31 cellular contexts compared by ENCODE assay signal in the genomic region with DNA sequence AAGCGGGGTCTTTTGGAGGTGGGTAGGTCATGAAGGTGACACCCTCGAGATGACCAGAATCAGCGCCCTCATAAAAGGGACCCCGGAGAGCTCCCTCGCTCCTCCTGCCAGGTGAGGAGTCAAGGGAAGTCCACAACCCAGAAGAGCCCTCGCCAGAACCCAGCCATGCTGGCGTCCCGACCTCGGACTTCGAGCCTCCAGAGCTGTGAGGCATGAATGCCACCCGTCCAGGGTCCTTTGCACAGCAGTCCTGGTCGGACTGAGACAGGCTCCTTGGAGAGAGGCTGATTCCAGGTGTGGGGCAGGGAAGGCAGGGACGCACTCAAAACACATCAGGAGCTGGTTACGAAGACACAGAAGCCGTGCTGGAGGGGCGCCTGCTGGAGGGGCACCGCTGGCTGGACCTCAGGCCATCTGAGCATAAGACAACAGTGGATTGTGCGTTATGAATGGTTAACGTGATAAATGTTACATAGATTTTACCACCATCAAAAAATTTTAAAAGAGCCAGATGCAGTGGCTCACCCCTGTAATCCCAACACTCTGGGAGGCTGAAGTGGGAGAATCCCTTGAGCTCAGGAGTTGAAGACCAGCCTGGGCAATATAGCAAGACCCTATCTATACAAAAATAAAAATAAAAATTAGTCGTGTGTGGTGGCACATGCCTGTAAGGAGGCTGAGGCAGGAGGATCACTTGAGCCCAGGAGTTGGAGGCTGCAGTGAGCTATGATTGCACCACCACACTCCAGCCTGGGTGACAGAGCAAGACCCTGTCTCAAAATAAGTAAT. TPM values are rescaled to one million over a fixed set of nuclear protein-coding genes. Genes with fewer than 3 reads are reported as not detected.
"Had no signal": no experiment of that assay in that cellular context is flagged by ENCODE, and none has a peak within 500 bp of the region (broad histone marks: within the 10 kb centered on the region; RNA-seq: fewer than 3 reads in every experiment).

No MANE protein-coding gene starts in this region.

- H3K4me2 ChIP-seq: smooth muscle cell had no signal

- H3K4me1 ChIP-seq: gastrocnemius medialis had no signal

- FAIRE-seq: colon, kidney had no signal

- H3K9me3 ChIP-seq: gastrocnemius medialis, ovary, suprapubic skin, transverse colon, vagina had no signal

- H3K36me3 ChIP-seq: gastrocnemius medialis, left lung, ovary, suprapubic skin, transverse colon, vagina had no signal

- H3K27me3 ChIP-seq: dorsolateral prefrontal cortex, ovary, transverse colon, vagina had no signal

- H3K27ac ChIP-seq: epithelial cell of prostate, gastrocnemius medialis, left lung, ovary, suprapubic skin, transverse colon, vagina had no signal

- H3K4me3 ChIP-seq: dorsolateral prefrontal cortex, gastrocnemius medialis, left lung, ovary, smooth muscle cell, suprapubic skin, transverse colon, vagina had no signal

- ATAC-seq: esophagus mucosa; gastrocnemius medialis; left lung; naive thymus-derived CD4-positive, alpha-beta T cell; sciatic nerve; stimulated activated naive CD8-positive, alpha-beta T cell treated with anti-CD3 and anti-CD28 coated beads, Interleukin-15, amount 100 ng/mL, for 72 hours had no signal

- DNase-seq: effector CD8-positive, alpha-beta T cell; endodermal cell; foreskin fibroblast; gastrocnemius medialis; head of caudate nucleus; kidney; left lung; mesendoderm; midbrain; naive thymus-derived CD4-positive, alpha-beta T cell; nephron progenitor cell; occipital lobe; ovary; posterior cingulate gyrus; stimulated activated CD4-positive, alpha-beta T cell treated with anti-CD3 and anti-CD28 coated beads, Interleukin-12 subunit alpha, Interleukin-12 subunit beta, amount 100 ng/mL, for 4 hours; stimulated activated CD4-positive, alpha-beta T cell treated with anti-CD3 and anti-CD28 coated beads, Interleukin-1b, Interleukin-23, amount 100 ng/mL, for 48 hours; stimulated activated CD4-positive, alpha-beta T cell treated with anti-CD3 and anti-CD28 coated beads, Interleukin-4, amount 100 ng/mL, for 1 hour; stimulated activated CD8-positive, alpha-beta memory T cell treated with anti-CD3 and anti-CD28 coated beads, Interleukin-4, amount 100 ng/mL, for 48 hours; stimulated activated naive CD4-positive, alpha-beta T cell; stimulated activated naive CD8-positive, alpha-beta T cell treated with anti-CD3 and anti-CD28 coated beads, Interleukin-15, amount 100 ng/mL, for 72 hours; transverse colon had no signal

RNA-seq across cellular contexts. Expression of a gene that starts 5.7 kb away (rescaled TPM):
- total RNA-seq: lung microvascular endothelial cell had no signal

RNA-seq across cellular contexts. Expression of a gene that starts 19.3 kb away (rescaled TPM):
- total RNA-seq: glomerular endothelial cell, lung microvascular endothelial cell had no signal
- polyA plus RNA-seq: naive thymus-derived CD4-positive, alpha-beta T cell had no signal

RNA-seq across cellular contexts. Expression of a gene that starts 24.7 kb away (rescaled TPM):
- total RNA-seq: glomerular endothelial cell had no signal
- polyA plus RNA-seq: naive thymus-derived CD4-positive, alpha-beta T cell had no signal
